In the genomic region with DNA sequence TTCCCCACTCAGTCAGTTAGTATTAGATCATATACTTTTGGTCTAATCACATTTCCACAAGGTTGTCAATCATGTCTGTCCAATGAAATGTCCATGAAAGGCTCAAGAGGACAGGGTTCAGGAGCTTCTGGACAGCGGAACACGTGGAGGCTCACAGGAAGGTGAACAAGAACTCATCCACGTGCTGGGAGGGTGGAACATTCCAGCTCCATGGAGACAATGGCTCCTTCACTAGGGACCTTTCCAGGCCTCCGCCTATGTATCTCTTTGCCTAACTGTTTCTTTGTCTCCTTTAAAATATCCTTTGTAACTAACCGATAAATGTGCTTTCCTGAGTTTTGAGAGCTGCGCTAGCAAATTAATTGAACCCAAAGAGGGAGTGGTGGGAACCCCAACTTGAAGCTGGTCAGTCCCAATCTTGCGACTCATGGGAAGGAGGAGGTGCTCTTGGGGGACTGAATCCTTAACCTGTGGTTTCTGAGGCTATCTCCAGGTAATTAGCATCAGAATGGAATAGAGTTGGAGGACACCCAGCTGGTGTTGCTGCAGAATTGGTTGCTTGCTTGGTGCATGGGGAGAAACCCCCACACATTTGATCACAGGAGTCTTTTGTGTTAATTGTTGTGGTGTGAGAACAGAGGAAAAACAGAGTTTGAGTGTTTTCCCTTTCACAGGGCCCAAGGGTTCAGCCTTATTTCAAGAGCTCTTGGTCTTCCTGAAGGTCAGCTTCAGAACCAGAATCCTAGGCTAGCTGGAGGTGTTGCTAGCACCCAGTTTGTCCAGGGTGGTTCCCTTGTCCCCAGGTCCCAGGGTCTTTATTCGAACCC, we compare ENCODE assay signal across 2 cellular contexts.
A peak's percentile ranks its signal among the peaks of the same experiment; 100 is the strongest.
TF ChIP-seq lines count a peak whose summit lies in the region.

No MANE protein-coding gene starts in this region.

TF ChIP-seq in GM23338, 12 proteins besides CTCF, POLR2A, EP300 and RAD21 (continues in another document):
- TF ChIP-seq, protein P1, sequence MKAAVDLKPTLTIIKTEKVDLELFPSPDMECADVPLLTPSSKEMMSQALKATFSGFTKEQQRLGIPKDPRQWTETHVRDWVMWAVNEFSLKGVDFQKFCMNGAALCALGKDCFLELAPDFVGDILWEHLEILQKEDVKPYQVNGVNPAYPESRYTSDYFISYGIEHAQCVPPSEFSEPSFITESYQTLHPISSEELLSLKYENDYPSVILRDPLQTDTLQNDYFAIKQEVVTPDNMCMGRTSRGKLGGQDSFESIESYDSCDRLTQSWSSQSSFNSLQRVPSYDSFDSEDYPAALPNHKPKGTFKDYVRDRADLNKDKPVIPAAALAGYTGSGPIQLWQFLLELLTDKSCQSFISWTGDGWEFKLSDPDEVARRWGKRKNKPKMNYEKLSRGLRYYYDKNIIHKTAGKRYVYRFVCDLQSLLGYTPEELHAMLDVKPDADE (IDR thresholded peaks at IDR 0.05), result no peak
- no peak for TF ChIP-seq EZH2 (IDR thresholded peaks at IDR 0.05; ENCODE audit: low read depth, unreplicated experiment)
- TF ChIP-seq NANOG (IDR thresholded peaks at IDR 0.05; ENCODE audit: borderline replicate concordance), result peak; percentile 22; the same call in 1 of the 2 replicates
- TF ChIP-seq, protein P2, sequence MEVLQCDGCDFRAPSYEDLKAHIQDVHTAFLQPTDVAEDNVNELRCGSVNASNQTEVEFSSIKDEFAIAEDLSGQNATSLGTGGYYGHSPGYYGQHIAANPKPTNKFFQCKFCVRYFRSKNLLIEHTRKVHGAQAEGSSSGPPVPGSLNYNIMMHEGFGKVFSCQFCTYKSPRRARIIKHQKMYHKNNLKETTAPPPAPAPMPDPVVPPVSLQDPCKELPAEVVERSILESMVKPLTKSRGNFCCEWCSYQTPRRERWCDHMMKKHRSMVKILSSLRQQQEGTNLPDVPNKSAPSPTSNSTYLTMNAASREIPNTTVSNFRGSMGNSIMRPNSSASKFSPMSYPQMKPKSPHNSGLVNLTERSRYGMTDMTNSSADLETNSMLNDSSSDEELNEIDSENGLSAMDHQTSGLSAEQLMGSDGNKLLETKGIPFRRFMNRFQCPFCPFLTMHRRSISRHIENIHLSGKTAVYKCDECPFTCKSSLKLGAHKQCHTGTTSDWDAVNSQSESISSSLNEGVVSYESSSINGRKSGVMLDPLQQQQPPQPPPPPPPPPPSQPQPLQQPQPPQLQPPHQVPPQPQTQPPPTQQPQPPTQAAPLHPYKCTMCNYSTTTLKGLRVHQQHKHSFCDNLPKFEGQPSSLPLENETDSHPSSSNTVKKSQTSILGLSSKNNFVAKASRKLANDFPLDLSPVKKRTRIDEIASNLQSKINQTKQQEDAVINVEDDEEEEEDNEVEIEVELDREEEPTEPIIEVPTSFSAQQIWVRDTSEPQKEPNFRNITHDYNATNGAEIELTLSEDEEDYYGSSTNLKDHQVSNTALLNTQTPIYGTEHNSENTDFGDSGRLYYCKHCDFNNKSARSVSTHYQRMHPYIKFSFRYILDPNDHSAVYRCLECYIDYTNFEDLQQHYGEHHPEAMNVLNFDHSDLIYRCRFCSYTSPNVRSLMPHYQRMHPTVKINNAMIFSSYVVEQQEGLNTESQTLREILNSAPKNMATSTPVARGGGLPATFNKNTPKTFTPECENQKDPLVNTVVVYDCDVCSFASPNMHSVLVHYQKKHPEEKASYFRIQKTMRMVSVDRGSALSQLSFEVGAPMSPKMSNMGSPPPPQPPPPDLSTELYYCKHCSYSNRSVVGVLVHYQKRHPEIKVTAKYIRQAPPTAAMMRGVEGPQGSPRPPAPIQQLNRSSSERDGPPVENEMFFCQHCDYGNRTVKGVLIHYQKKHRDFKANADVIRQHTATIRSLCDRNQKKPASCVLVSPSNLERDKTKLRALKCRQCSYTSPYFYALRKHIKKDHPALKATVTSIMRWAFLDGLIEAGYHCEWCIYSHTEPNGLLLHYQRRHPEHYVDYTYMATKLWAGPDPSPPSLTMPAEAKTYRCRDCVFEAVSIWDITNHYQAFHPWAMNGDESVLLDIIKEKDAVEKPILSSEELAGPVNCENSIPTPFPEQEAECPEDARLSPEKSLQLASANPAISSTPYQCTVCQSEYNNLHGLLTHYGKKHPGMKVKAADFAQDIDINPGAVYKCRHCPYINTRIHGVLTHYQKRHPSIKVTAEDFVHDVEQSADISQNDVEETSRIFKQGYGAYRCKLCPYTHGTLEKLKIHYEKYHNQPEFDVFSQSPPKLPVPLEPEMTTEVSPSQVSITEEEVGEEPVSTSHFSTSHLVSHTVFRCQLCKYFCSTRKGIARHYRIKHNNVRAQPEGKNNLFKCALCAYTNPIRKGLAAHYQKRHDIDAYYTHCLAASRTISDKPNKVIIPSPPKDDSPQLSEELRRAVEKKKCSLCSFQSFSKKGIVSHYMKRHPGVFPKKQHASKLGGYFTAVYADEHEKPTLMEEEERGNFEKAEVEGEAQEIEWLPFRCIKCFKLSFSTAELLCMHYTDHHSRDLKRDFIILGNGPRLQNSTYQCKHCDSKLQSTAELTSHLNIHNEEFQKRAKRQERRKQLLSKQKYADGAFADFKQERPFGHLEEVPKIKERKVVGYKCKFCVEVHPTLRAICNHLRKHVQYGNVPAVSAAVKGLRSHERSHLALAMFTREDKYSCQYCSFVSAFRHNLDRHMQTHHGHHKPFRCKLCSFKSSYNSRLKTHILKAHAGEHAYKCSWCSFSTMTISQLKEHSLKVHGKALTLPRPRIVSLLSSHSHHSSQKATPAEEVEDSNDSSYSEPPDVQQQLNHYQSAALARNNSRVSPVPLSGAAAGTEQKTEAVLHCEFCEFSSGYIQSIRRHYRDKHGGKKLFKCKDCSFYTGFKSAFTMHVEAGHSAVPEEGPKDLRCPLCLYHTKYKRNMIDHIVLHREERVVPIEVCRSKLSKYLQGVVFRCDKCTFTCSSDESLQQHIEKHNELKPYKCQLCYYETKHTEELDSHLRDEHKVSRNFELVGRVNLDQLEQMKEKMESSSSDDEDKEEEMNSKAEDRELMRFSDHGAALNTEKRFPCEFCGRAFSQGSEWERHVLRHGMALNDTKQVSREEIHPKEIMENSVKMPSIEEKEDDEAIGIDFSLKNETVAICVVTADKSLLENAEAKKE (CRISPR knock-in tag; IDR thresholded peaks at IDR 0.05), result peak; percentile 80
- TF ChIP-seq EZH2phosphoT487 (IDR thresholded peaks at IDR 0.05; ENCODE audit: unreplicated experiment), result no peak
- TF ChIP-seq ZNF114 (CRISPR knock-in tag; IDR thresholded peaks at IDR 0.05), result no peak
- TF ChIP-seq POLR2AphosphoS5 (IDR thresholded peaks at IDR 0.05; ENCODE audit: low read depth), result no peak; the same call in 1 of the 2 replicates
- no peak for TF ChIP-seq ZNF331 (CRISPR knock-in tag; IDR thresholded peaks at IDR 0.05; ENCODE audit: low read depth)
- peak; percentile 28; the same call in 1 of the 2 replicates for TF ChIP-seq CREB1 (CRISPR knock-in tag; IDR thresholded peaks at IDR 0.05; ENCODE audit: low read depth)

TF ChIP-seq in IMR-90, 13 proteins besides CTCF, POLR2A, EP300 and RAD21:
- no peak for TF ChIP-seq MXI1 (IDR thresholded peaks at IDR 0.05; ENCODE audit: borderline replicate concordance, low read depth, low read length)
- no peak for TF ChIP-seq ELK1 (IDR thresholded peaks at IDR 0.05; ENCODE audit: borderline replicate concordance, low read depth, low read length)
- TF ChIP-seq, protein P3, sequence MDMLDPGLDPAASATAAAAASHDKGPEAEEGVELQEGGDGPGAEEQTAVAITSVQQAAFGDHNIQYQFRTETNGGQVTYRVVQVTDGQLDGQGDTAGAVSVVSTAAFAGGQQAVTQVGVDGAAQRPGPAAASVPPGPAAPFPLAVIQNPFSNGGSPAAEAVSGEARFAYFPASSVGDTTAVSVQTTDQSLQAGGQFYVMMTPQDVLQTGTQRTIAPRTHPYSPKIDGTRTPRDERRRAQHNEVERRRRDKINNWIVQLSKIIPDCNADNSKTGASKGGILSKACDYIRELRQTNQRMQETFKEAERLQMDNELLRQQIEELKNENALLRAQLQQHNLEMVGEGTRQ (IDR thresholded peaks at IDR 0.05; ENCODE audit: low read depth, low read length), result no peak
- TF ChIP-seq NFE2L2 (IDR thresholded peaks at IDR 0.05; ENCODE audit: low read depth, low read length), result no peak
- no peak for TF ChIP-seq FOS (IDR thresholded peaks at IDR 0.05; ENCODE audit: low read depth, low read length)
- TF ChIP-seq CEBPB (IDR thresholded peaks at IDR 0.05; ENCODE audit: low read depth, low read length), result no peak
- TF ChIP-seq RCOR1 (IDR thresholded peaks at IDR 0.05; ENCODE audit: insufficient replicate concordance, low read length), result no peak
- no peak for TF ChIP-seq RFX5 (IDR thresholded peaks at IDR 0.05; ENCODE audit: low read depth, low read length)
- no peak for TF ChIP-seq BHLHE40 (IDR thresholded peaks at IDR 0.05; ENCODE audit: low read depth, low read length)
